ENCODE assay signal across 23 cellular contexts in the genomic region with DNA sequence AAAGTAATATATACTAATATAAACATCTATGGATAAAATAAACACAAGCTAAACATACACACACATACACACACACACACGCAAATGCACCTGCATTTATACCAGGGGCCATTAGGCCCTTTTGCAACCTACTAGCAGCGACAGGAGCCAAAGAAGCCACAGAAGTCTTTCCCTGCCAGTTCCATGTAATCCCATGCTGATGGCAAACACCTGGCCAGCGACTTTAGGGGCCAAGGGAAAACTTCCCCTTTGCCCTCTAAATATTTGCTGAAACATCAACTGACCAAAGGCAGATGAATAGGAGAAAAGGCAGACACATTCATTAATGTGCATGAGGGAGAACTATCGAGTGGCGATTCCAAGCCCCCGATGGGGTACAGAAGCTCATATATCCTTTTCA. TPM values are rescaled to one million over a fixed set of nuclear protein-coding genes. Genes with fewer than 3 reads are reported as not detected.
"Had no signal": no experiment of that assay in that cellular context is flagged by ENCODE, and none has a peak within 500 bp of the region (broad histone marks: within the 10 kb centered on the region; RNA-seq: fewer than 3 reads in every experiment).

No MANE protein-coding gene starts in this region.

- H3K27me3 ChIP-seq: breast epithelium, colonic mucosa, esophagus squamous epithelium, gastrocnemius medialis, heart left ventricle had no signal

- H3K9ac ChIP-seq: parathyroid adenoma had no signal

- H2AFZ ChIP-seq: parathyroid adenoma had no signal

- H3K27ac Mint-ChIP-seq: activated naive CD8-positive, alpha-beta T cell treated with anti-CD3 and anti-CD28 coated beads, Interleukin-2, amount 10 ng/mL, durations not matched to agents 7 days and 5 days; memory B cell; nephron; stimulated activated memory B cell treated with anti-CD40 and anti-IgM and Interleukin-4, amounts not matched to agents 10 μg/mL and 1 μg/mL and 100 μg/mL, for 72 hours had no signal

- H3K27ac ChIP-seq: breast epithelium, colonic mucosa, dorsolateral prefrontal cortex, gastrocnemius medialis, heart left ventricle, parathyroid adenoma had no signal

- H3K4me2 ChIP-seq: smooth muscle cell had no signal

- H3K36me3 Mint-ChIP-seq: activated naive CD8-positive, alpha-beta T cell treated with anti-CD3 and anti-CD28 coated beads, Interleukin-2, amount 10 ng/mL, durations not matched to agents 7 days and 5 days; memory B cell; stimulated activated memory B cell treated with anti-CD40 and anti-IgM and Interleukin-4, amounts not matched to agents 10 μg/mL and 1 μg/mL and 100 μg/mL, for 72 hours had no signal

- H3K4me3 Mint-ChIP-seq: activated naive CD8-positive, alpha-beta T cell treated with anti-CD3 and anti-CD28 coated beads, Interleukin-2, amount 10 ng/mL, durations not matched to agents 7 days and 5 days; central memory CD8-positive, alpha-beta T cell; memory B cell; nephron; stimulated activated memory B cell treated with anti-CD40 and anti-IgM and Interleukin-4, amounts not matched to agents 10 μg/mL and 1 μg/mL and 100 μg/mL, for 72 hours had no signal

- H3K9me3 ChIP-seq: breast epithelium, colonic mucosa, esophagus squamous epithelium, gastrocnemius medialis, heart left ventricle had no signal

- H3K4me3 ChIP-seq: breast epithelium, colonic mucosa, dorsolateral prefrontal cortex, esophagus squamous epithelium, gastrocnemius medialis, heart left ventricle, smooth muscle cell had no signal

- ATAC-seq: gastrocnemius medialis; heart left ventricle; sciatic nerve; stimulated activated memory B cell treated with anti-CD40 and anti-IgM and Interleukin-4, amounts not matched to agents 10 μg/mL and 1 μg/mL and 100 μg/mL, for 72 hours had no signal

- H3K79me2 ChIP-seq: parathyroid adenoma had no signal

- H3K4me1 Mint-ChIP-seq: activated naive CD8-positive, alpha-beta T cell treated with anti-CD3 and anti-CD28 coated beads, Interleukin-2, amount 10 ng/mL, durations not matched to agents 7 days and 5 days; central memory CD8-positive, alpha-beta T cell; stimulated activated memory B cell treated with anti-CD40 and anti-IgM and Interleukin-4, amounts not matched to agents 10 μg/mL and 1 μg/mL and 100 μg/mL, for 72 hours had no signal

- H3K36me3 ChIP-seq: breast epithelium, colonic mucosa, esophagus squamous epithelium, gastrocnemius medialis, heart left ventricle had no signal

- H3K9me3 Mint-ChIP-seq: activated naive CD8-positive, alpha-beta T cell treated with anti-CD3 and anti-CD28 coated beads, Interleukin-2, amount 10 ng/mL, durations not matched to agents 7 days and 5 days; central memory CD8-positive, alpha-beta T cell; memory B cell; nephron; stimulated activated memory B cell treated with anti-CD40 and anti-IgM and Interleukin-4, amounts not matched to agents 10 μg/mL and 1 μg/mL and 100 μg/mL, for 72 hours had no signal

- DNase-seq: activated naive CD4-positive, alpha-beta T cell treated with Interleukin-2 at 50 U/mL for 16 hours; activated naive CD8-positive, alpha-beta T cell treated with anti-CD3 and anti-CD28 coated beads, Interleukin-2, amount 10 ng/mL, durations not matched to agents 7 days and 5 days; activated T-cell treated with anti-CD3 and anti-CD28 coated beads, Interleukin-2, amount 50 U/mL, for 1 hour; amniotic stem cell; colonic mucosa; esophagus squamous epithelium; nucleus accumbens; stimulated activated CD4-positive, alpha-beta T cell treated with anti-CD3 and anti-CD28 coated beads, Interleukin-15, amount 100 ng/mL, for 24 hours; T-helper 1 cell; T-helper 9 cell; trophoblast cell had no signal

RNA-seq across cellular contexts. Expression of gene P2RY2, which starts 14.8 kb away (rescaled TPM):
- total RNA-seq: activated naive CD8-positive, alpha-beta T cell treated with anti-CD3 and anti-CD28 coated beads, Interleukin-2, amount 10 ng/mL, durations not matched to agents 7 days and 5 days; temporal lobe had no signal
- polyA plus RNA-seq: smooth muscle cell had no signal
